8 cellular contexts compared by ENCODE assay signal in the genomic region with DNA sequence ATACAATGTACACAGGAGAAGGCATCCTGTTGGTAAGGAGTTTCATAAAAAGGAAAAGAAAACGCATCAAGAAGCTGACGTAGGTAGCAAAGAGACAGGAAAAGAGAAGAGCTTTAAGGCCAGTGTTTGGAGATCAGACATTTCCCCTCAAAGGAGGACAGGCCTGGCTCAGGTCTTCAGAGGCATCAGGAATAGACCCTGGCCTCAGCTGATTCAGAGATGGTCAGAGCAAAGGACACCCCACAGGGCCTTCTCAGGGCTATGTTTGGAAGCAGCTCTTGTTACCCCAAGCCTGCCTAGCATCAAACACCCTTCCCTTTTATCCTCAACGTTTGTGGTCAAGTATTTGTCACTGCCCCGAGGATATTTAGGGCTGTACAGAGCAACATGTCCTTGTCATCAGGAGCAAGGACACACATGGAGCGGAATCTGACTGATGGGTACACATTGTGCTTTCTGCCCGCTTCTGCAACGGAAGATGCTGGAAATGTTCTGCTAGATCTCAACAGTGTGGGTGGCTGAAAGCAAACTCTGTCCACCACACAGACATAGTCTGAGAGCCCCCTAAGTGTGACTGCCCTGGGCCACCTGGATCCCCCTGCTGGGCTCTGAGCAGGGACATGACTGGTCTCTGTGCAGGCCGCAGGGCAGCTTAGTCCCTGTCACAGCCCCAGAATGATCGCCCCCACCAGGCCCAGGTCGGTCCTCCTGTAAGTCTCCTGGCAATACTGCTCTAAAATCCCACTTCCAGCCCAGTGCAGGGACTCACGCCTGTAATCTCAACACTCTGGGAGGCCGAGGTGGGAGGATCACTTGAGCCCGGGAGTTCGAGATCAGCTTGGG. TPM values are rescaled to one million over a fixed set of nuclear protein-coding genes. Genes with fewer than 3 reads are reported as not detected.
DNase-seq lines count a peak whose midpoint lies in the region; ATAC-seq and TF ChIP-seq lines count a peak whose summit lies in the region.

No MANE protein-coding gene starts in this region.

- no peaks in the 10 kb centered on the region for H3K9me3 Mint-ChIP-seq in stimulated activated effector memory CD8-positive, alpha-beta T cell treated with anti-CD3 and anti-CD28 coated beads, Interleukin-12 subunit alpha, Interleukin-12 subunit beta, amount 100 ng/mL, for 72 hours

- peaks cover 21% of the 10 kb centered on the region for H3K36me3 Mint-ChIP-seq in stimulated activated effector memory CD8-positive, alpha-beta T cell treated with anti-CD3 and anti-CD28 coated beads, Interleukin-12 subunit alpha, Interleukin-12 subunit beta, amount 100 ng/mL, for 72 hours

- H3K4me1 Mint-ChIP-seq in stimulated activated effector memory CD8-positive, alpha-beta T cell treated with anti-CD3 and anti-CD28 coated beads, Interleukin-12 subunit alpha, Interleukin-12 subunit beta, amount 100 ng/mL, for 72 hours = peaks cover 19% of the 10 kb centered on the region

- peak overlapping the region; percentile 82 for H3K4me3 Mint-ChIP-seq in stimulated activated effector memory CD8-positive, alpha-beta T cell treated with anti-CD3 and anti-CD28 coated beads, Interleukin-12 subunit alpha, Interleukin-12 subunit beta, amount 100 ng/mL, for 72 hours

- peak; percentile 62 for DNase-seq in DMS53 (lab: John Stamatoyannopoulos, UW)
- no peak for DNase-seq in DMS53 treated with DMSO at 0.1 percent for 48 hours (lab: John Stamatoyannopoulos, UW; ENCODE audit: unreplicated experiment)
- DNase-seq in SK-N-DZ (ENCODE audit: low spot score) = peak; percentile 33
- DNase-seq in fibroblast of villous mesenchyme (ENCODE audit: low read depth) = no peak
- no peak for DNase-seq in stimulated activated effector memory CD8-positive, alpha-beta T cell treated with anti-CD3 and anti-CD28 coated beads, Interleukin-12 subunit alpha, Interleukin-12 subunit beta, amount 100 ng/mL, for 72 hours (ENCODE audit: low spot score in 2 of 2)
- no peak for DNase-seq in NCI-H226
- DNase-seq in GM19240 (ENCODE audit: insufficient read length, low spot score) = no peak

- ATAC-seq in stimulated activated effector memory CD8-positive, alpha-beta T cell treated with anti-CD3 and anti-CD28 coated beads, Interleukin-12 subunit alpha, Interleukin-12 subunit beta, amount 100 ng/mL, for 72 hours = no peak
- no peak for ATAC-seq in HG03108 (IDR thresholded peaks at IDR 0.05; ENCODE audit: unreplicated experiment)

- H3K27ac Mint-ChIP-seq in stimulated activated effector memory CD8-positive, alpha-beta T cell treated with anti-CD3 and anti-CD28 coated beads, Interleukin-12 subunit alpha, Interleukin-12 subunit beta, amount 100 ng/mL, for 72 hours = no peak overlapping the region

- TF ChIP-seq CTCF in fibroblast of villous mesenchyme (IDR thresholded peaks at IDR 0.05; ENCODE audit: insufficient read depth, low read depth, low read length) = no peak

- peak overlapping the region; percentile 84 for H3K4me3 ChIP-seq in fibroblast of villous mesenchyme (ENCODE audit: low read depth, low read length)

RNA-seq across cellular contexts. Expression of gene ZDHHC4, which starts 1.0 kb away (rescaled TPM):
- polyA plus RNA-seq in SK-N-DZ (2014; cell fraction: cytosol; rRNA removed) = 100.0 and 101 TPM in 2 replicates
- polyA plus RNA-seq in SK-N-DZ (2014; cell fraction: nucleus; rRNA removed) = 89.4 and 113 TPM in 2 replicates
- total RNA-seq in fibroblast of villous mesenchyme = 60.5 and 62.5 TPM in 2 replicates

RNA-seq across cellular contexts. Expression of gene INTS15, which starts 13.6 kb away (rescaled TPM):
- 24.2 and 27.5 TPM in 2 replicates for polyA plus RNA-seq in SK-N-DZ (2014; cell fraction: cytosol; rRNA removed)
- 20.3 and 36.4 TPM in 2 replicates for polyA plus RNA-seq in SK-N-DZ (2014; cell fraction: nucleus; rRNA removed)
- 16.4 and 17.7 TPM in 2 replicates for total RNA-seq in fibroblast of villous mesenchyme

RNA-seq across cellular contexts. Expression of gene GRID2IP, which starts 25.0 kb away (rescaled TPM):
- not detected in 2 replicates for polyA plus RNA-seq in SK-N-DZ (2014; cell fraction: cytosol; rRNA removed)
- 0.26 and 0.39 TPM in 2 replicates for polyA plus RNA-seq in SK-N-DZ (2014; cell fraction: nucleus; rRNA removed)
- total RNA-seq in fibroblast of villous mesenchyme = not detected in 2 replicates

RNA-seq across cellular contexts. Expression of gene ZNF853, which starts 39.2 kb away (rescaled TPM):
- polyA plus RNA-seq in SK-N-DZ (2014; cell fraction: cytosol; rRNA removed) = 7.3 and 7.5 TPM in 2 replicates
- polyA plus RNA-seq in SK-N-DZ (2014; cell fraction: nucleus; rRNA removed) = 7.7 and 10.7 TPM in 2 replicates
- under 0.01 and 0.32 TPM in 2 replicates for total RNA-seq in fibroblast of villous mesenchyme

Comparison
In these comparisons a context has a peak if more than half of its experiments do, and no peak if none do; other contexts are left out.
1. DNase-seq: peak in DMS53 (single experiment) and SK-N-DZ (single experiment); none in DMS53 treated with DMSO at 0.1 percent for 48 hours (single experiment), fibroblast of villous mesenchyme (single experiment), stimulated activated effector memory CD8-positive, alpha-beta T cell treated with anti-CD3 and anti-CD28 coated beads, Interleukin-12 subunit alpha, Interleukin-12 subunit beta, amount 100 ng/mL, for 72 hours (0 of 2), NCI-H226 (single experiment) and GM19240 (single experiment).